8 cellular contexts compared by ENCODE assay signal in genomic region chr21:44299458-44300261, GRCh38. TPM values are rescaled to one million over a fixed set of nuclear protein-coding genes. Genes with fewer than 3 reads are reported as not detected.
A peak's percentile ranks its signal among the peaks of the same experiment; 100 is the strongest.
DNase-seq lines count a peak whose midpoint lies in the region; ATAC-seq and TF ChIP-seq lines count a peak whose summit lies in the region.

PFKL (plus strand) TSS chr21:44300053; CDS start chr21:44300106, 53 bp downstream.

- TF ChIP-seq RAD21 in Ishikawa (IDR thresholded peaks at IDR 0.05; ENCODE audit: low read depth): no peak; the same call in 1 of the 2 replicates

- H3K4me3 ChIP-seq in astrocyte of the cerebellum (ENCODE audit: low read depth, low read length) (peak within 1 kb of the TSS; percentile 71), right cardiac atrium (ENCODE audit: low read length) (peak within 1 kb of the TSS; percentile 90)

- TF ChIP-seq CTCF in astrocyte of the cerebellum (IDR thresholded peaks at IDR 0.05; ENCODE audit: low read depth, low read length, missing control alignments): no peak

- intact Hi-C loops in T-helper 2 cell treated with Interferon-gamma antibody and Interleukin-4, amounts not matched to agents 100 ng/mL and 5 ng/mL, for 36 hours (cut with micrococcal nuclease): loop anchor here (5.0 kb wide), 1 partner anchor 287 kb away; the partner anchor contains the start of gene TRAPPC10
- intact Hi-C loops in right cardiac atrium (cut with DNase I): no loop called here

- peak; percentile 37 for ATAC-seq in GM21576 (IDR thresholded peaks at IDR 0.05; ENCODE audit: unreplicated experiment)
- peak; percentile 63 to 73 for ATAC-seq in right cardiac atrium
- no peak for ATAC-seq in HG02884 (IDR thresholded peaks at IDR 0.05; ENCODE audit: unreplicated experiment)

- no peaks in the 10 kb centered on the region for H3K9me3 ChIP-seq in right cardiac atrium (ENCODE audit: control insufficient read depth, low read length)

- in situ Hi-C loops in astrocyte of the cerebellum (cut with HindIII; ENCODE audit: low sequenced_read_pairs): no loop called here

- WGBS in right cardiac atrium: under 1% methylated on average over 92 of the region's 94 CpGs

- DNase-seq in EL: peak; percentile 80
- DNase-seq in astrocyte of the cerebellum (ENCODE audit: low read depth): no peak
- peak; percentile 72 to 92 (median 90) for DNase-seq in right cardiac atrium
- no peak for DNase-seq in pulmonary artery endothelial cell (ENCODE audit: low read depth, low spot score)

- peaks cover 3% of the 10 kb centered on the region for H3K4me1 ChIP-seq in right cardiac atrium (ENCODE audit: control insufficient read depth, insufficient read depth, low read length)

- no peak for TF ChIP-seq EP300 in Ishikawa (IDR thresholded peaks at IDR 0.05; ENCODE audit: borderline replicate concordance)

- H3K27ac ChIP-seq in right cardiac atrium (ENCODE audit: low read length): peak within 1 kb of the TSS; percentile 71

- no peaks in the 10 kb centered on the region for H3K27me3 ChIP-seq in right cardiac atrium (ENCODE audit: control insufficient read depth, insufficient read depth)

TF ChIP-seq in Ishikawa, 13 proteins besides CTCF, POLR2A, EP300 and RAD21:
- peak; percentile 48; the same call in 1 of the 2 replicates for TF ChIP-seq MAX (IDR thresholded peaks at IDR 0.05)
- TF ChIP-seq YY1 (IDR thresholded peaks at IDR 0.05; ENCODE audit: low read depth): peak; percentile 77
- TF ChIP-seq FOXM1 (IDR thresholded peaks at IDR 0.05; ENCODE audit: borderline replicate concordance, low read depth): no peak
- TF ChIP-seq ZBTB7A (IDR thresholded peaks at IDR 0.05; ENCODE audit: low read depth): peak; percentile 69; the same call in 1 of the 2 replicates
- no peak for TF ChIP-seq USF1 (IDR thresholded peaks at IDR 0.05)
- no peak for TF ChIP-seq EGR1 (IDR thresholded peaks at IDR 0.05)

RNA-seq across cellular contexts. Expression of gene PFKL, which starts in this region (rescaled TPM):
- total RNA-seq in T-helper 2 cell treated with Interferon-gamma antibody and Interleukin-4, amounts not matched to agents 100 ng/mL and 5 ng/mL, for 36 hours: 217 and 219 TPM in 2 replicates
- total RNA-seq in right cardiac atrium (10 to 100 TPM; 43.2 to 54.9 (median 49.6) TPM), pulmonary artery endothelial cell (205 and 317 TPM in 2 replicates)
- polyA plus RNA-seq in right cardiac atrium: 42.8 TPM

Comparison
In these comparisons a context has a peak if more than half of its experiments do, and no peak if none do; other contexts are left out.
1. DNase-seq: peak in EL (single experiment) and right cardiac atrium (3 of 3); none in astrocyte of the cerebellum (single experiment) and pulmonary artery endothelial cell (single experiment).